In the genomic region with DNA sequence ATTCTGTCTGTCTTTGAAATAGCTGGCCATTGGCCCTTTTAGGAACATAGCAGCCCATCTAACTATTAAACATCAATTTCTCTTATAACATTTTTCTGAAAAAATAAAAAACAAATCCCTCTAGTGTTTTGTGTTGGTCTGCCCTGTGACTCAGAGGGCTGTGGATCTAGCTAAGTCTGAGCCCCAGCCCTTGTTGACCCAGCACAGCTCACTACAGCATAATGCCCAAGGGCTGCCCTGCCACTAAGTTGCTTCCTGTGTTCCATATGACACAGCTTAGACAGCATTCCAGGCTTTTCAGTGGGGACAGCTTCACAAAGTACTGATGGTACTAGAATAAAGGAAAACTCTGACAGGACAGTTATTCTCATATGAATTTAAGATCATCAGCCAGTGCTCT, we compare ENCODE assay signal across 14 cellular contexts.
DNase-seq lines count a peak whose midpoint lies in the region; ATAC-seq and TF ChIP-seq lines count a peak whose summit lies in the region.
"Had no signal": no experiment of that assay in that cellular context is flagged by ENCODE, and none has a peak within 500 bp of the region (broad histone marks: within the 10 kb centered on the region; RNA-seq: fewer than 3 reads in every experiment).

No MANE protein-coding gene starts in this region.

- no peak overlapping the region for H3K4ac ChIP-seq in mesendoderm (ENCODE audit: low read depth, low read length)

- no peak for TF ChIP-seq CTCF in OCI-LY7 (conservative IDR thresholded peaks at IDR 0.05; ENCODE audit: low read length)
- TF ChIP-seq CTCF in epithelial cell of esophagus (IDR thresholded peaks at IDR 0.05; ENCODE audit: insufficient read depth, low read depth, low read length, missing control alignments), result no peak
- TF ChIP-seq CTCF in GM13977 (IDR thresholded peaks at IDR 0.05; ENCODE audit: extremely low read depth, insufficient read depth, missing control alignments), result no peak

- peak overlapping the region; percentile 25 for H2AK5ac ChIP-seq in mesendoderm (ENCODE audit: low read length)

- H3K23ac ChIP-seq in mesendoderm (ENCODE audit: low read length), result no peak overlapping the region

- H3K36me3 ChIP-seq in OCI-LY7 (ENCODE audit: insufficient read depth, low read length), result peaks cover 9% of the 10 kb centered on the region; the same call in 1 of the 2 replicates
- H3K36me3 ChIP-seq in mesendoderm (ENCODE audit: control insufficient read depth, insufficient read depth, low read length), result no peaks in the 10 kb centered on the region
- H3K36me3 ChIP-seq: BE2C had no signal

- no peak overlapping the region for H2BK5ac ChIP-seq in mesendoderm (ENCODE audit: low read length)

- no peaks in the 10 kb centered on the region for H3K9me2 ChIP-seq in OCI-LY7 (ENCODE audit: insufficient read depth, low read length)

- no peak overlapping the region for H2BK15ac ChIP-seq in mesendoderm (replicated peaks; ENCODE audit: low read depth)

- CTCF ChIA-PET in OCI-LY7 (lab: Charles Lee; ENCODE audit: unreplicated experiment), result no interaction called here

- intact Hi-C loops in OCI-LY7 (cut with micrococcal nuclease; ENCODE audit: unreplicated experiment), result no loop called here

- POLR2A ChIA-PET in OCI-LY7 (lab: Charles Lee), result interaction anchor here (0.6 to 1.8 kb wide), 5 partner anchors 9 to 223 kb away, joined by 3 to 5 read pairs (median 4); no protein-coding TSS in a partner anchor

- H2AFZ ChIP-seq in OCI-LY7 (ENCODE audit: low read length), result no peak overlapping the region

- 0 out of 2 replicates have a peak, but pooled peaks cover 5% of the 10 kb centered on the region for H3K9me3 ChIP-seq in OCI-LY7 (ENCODE audit: low read length)
- H3K9me3 ChIP-seq: BE2C, psoas muscle had no signal

- no peak overlapping the region for H3K27ac Mint-ChIP-seq in activated naive CD8-positive, alpha-beta T cell treated with anti-CD3 and anti-CD28 coated beads, Interleukin-2, amount 50 U/mL, for 24 hours

- H3K27me3 ChIP-seq in mesendoderm (ENCODE audit: insufficient read depth, low read length, poor library complexity), result no peaks in the 10 kb centered on the region
- H3K27me3 ChIP-seq: BE2C had no signal

- H3K79me2 ChIP-seq in OCI-LY7 (ENCODE audit: insufficient read depth, low read depth, low read length) (peaks cover 9% of the 10 kb centered on the region; the same call in 1 of the 2 replicates), mesendoderm (ENCODE audit: control insufficient read depth, insufficient read depth, low read length) (peaks cover 4% of the 10 kb centered on the region)

- H2BK120ac ChIP-seq in mesendoderm (ENCODE audit: low read depth, low read length), result no peak overlapping the region

- H3K27ac ChIP-seq in OCI-LY7 (ENCODE audit: low read depth, low read length, poor library complexity, severe bottlenecking), result peak overlapping the region; percentile 82
- H3K27ac ChIP-seq in mesendoderm (ENCODE audit: low read depth, low read length), result no peak overlapping the region
- H3K27ac ChIP-seq: psoas muscle had no signal

- no peak overlapping the region for H3K9ac ChIP-seq in mesendoderm (ENCODE audit: low read length)

- no peak overlapping the region for H3K56ac ChIP-seq in mesendoderm (ENCODE audit: low read length)

- H3K79me1 ChIP-seq in mesendoderm (ENCODE audit: low read length), result peaks cover 23% of the 10 kb centered on the region

- H3K4me3 Mint-ChIP-seq in activated naive CD8-positive, alpha-beta T cell treated with anti-CD3 and anti-CD28 coated beads, Interleukin-2, amount 50 U/mL, for 24 hours, result no peak overlapping the region

- H3K4me3 ChIP-seq in OCI-LY7 (ENCODE audit: low read depth, low read length, poor library complexity, severe bottlenecking), result no peak overlapping the region
- no peak overlapping the region for H3K4me3 ChIP-seq in epithelial cell of esophagus (ENCODE audit: low read length)
- no peak overlapping the region for H3K4me3 ChIP-seq in mesendoderm (ENCODE audit: low read length)
- H3K4me3 ChIP-seq: psoas muscle had no signal

- H3K4me2 ChIP-seq in OCI-LY7 (ENCODE audit: low read length) (peak overlapping the region; percentile 62; the same call in 1 of the 2 replicates), mesendoderm (ENCODE audit: low read length) (no peak overlapping the region)

- ATAC-seq in GM18520 (IDR thresholded peaks at IDR 0.05; ENCODE audit: unreplicated experiment), result no peak
- ATAC-seq in activated naive CD8-positive, alpha-beta T cell treated with anti-CD3 and anti-CD28 coated beads, Interleukin-2, amount 50 U/mL, for 24 hours, result no peak
- ATAC-seq: left lobe of liver, psoas muscle had no signal

- in situ Hi-C loops in GM13977 (cut with MboI; ENCODE audit: low pct_unique_long_range_greater_than_20kb, low sequenced_read_pairs, unreplicated experiment), result no loop called here

- peaks cover 2% of the 10 kb centered on the region for H3K4me1 Mint-ChIP-seq in activated naive CD8-positive, alpha-beta T cell treated with anti-CD3 and anti-CD28 coated beads, Interleukin-2, amount 50 U/mL, for 24 hours

- H4K5ac ChIP-seq in mesendoderm (ENCODE audit: low read length), result no peak overlapping the region

- no peaks in the 10 kb centered on the region for H4K20me1 ChIP-seq in OCI-LY7 (ENCODE audit: insufficient read depth, low read length)

- H3K4me1 ChIP-seq in OCI-LY7 (ENCODE audit: insufficient read depth, low read length, poor library complexity, severe bottlenecking) (peaks cover 54% of the 10 kb centered on the region), mesendoderm (ENCODE audit: control insufficient read depth, low read depth, low read length) (peaks cover 24% of the 10 kb centered on the region)

- H3K18ac ChIP-seq in mesendoderm (ENCODE audit: low read length), result peak overlapping the region; percentile 20

- no peaks in the 10 kb centered on the region for H3K9me3 Mint-ChIP-seq in activated naive CD8-positive, alpha-beta T cell treated with anti-CD3 and anti-CD28 coated beads, Interleukin-2, amount 50 U/mL, for 24 hours

- H3K36me3 Mint-ChIP-seq in activated naive CD8-positive, alpha-beta T cell treated with anti-CD3 and anti-CD28 coated beads, Interleukin-2, amount 50 U/mL, for 24 hours (ENCODE audit: low read depth), result no peaks in the 10 kb centered on the region

- no peak overlapping the region for H4K8ac ChIP-seq in mesendoderm (ENCODE audit: low read depth, low read length)

- DNase-seq in COLO829 (ENCODE audit: low spot score), result peak; percentile 23
- DNase-seq in OCI-LY7 (ENCODE audit: low spot score), result no peak
- peak; percentile 71 for DNase-seq in epithelial cell of esophagus (ENCODE audit: low read depth)
- peak; percentile 50 for DNase-seq in mesendoderm
- DNase-seq in activated naive CD8-positive, alpha-beta T cell treated with anti-CD3 and anti-CD28 coated beads, Interleukin-2, amount 50 U/mL, for 24 hours, result no peak
- DNase-seq in pons (ENCODE audit: low spot score), result no peak
- no peak for DNase-seq in GM13977 (ENCODE audit: low spot score)
- DNase-seq: anterior cingulate cortex, BE2C, GOT3, KG1, psoas muscle had no signal

- peaks cover 23% of the 10 kb centered on the region for H3K27me3 Mint-ChIP-seq in activated naive CD8-positive, alpha-beta T cell treated with anti-CD3 and anti-CD28 coated beads, Interleukin-2, amount 50 U/mL, for 24 hours

- BruUV-seq in OCI-LY7 (replicated peaks; lab: Mats Ljungman, UMichigan), result no TSS peak

Comparison
In these comparisons a context has a peak if more than half of its experiments do, and no peak if none do; other contexts are left out.
1. DNase-seq: peak in COLO829 (single experiment), epithelial cell of esophagus (single experiment) and mesendoderm (single experiment); none in OCI-LY7 (single experiment), activated naive CD8-positive, alpha-beta T cell treated with anti-CD3 and anti-CD28 coated beads, Interleukin-2, amount 50 U/mL, for 24 hours (single experiment), pons (single experiment) and GM13977 (single experiment).